In genomic region chr12:112924986-112925385, GRCh38 we compare ENCODE assay signal across 14 cellular contexts. TPM values are rescaled to one million over a fixed set of nuclear protein-coding genes. Genes with fewer than 3 reads are reported as not detected.
DNase-seq lines count a peak whose midpoint lies in the region; ATAC-seq lines count a peak whose summit lies in the region.
"Had no signal": no experiment of that assay in that cellular context is flagged by ENCODE, and none has a peak within 500 bp of the region (broad histone marks: within the 10 kb centered on the region; RNA-seq: fewer than 3 reads in every experiment).

No MANE protein-coding gene starts in this region.

- ATAC-seq in GM18861 (IDR thresholded peaks at IDR 0.05; ENCODE audit: unreplicated experiment), result peak; percentile 64
- ATAC-seq in GM21529 (IDR thresholded peaks at IDR 0.05; ENCODE audit: unreplicated experiment), result peak; percentile 70
- peak; percentile 57 for ATAC-seq in HG03521 (IDR thresholded peaks at IDR 0.05; ENCODE audit: unreplicated experiment)

- intact Hi-C loops in cardiac septum (cut with DNase I), result no loop called here

- peak overlapping the region; percentile 25 to 59 for H3K4me3 ChIP-seq in mucosa of rectum (ENCODE audit: low read length in 2 of 2)
- H3K4me3 ChIP-seq: vagina had no signal

- peaks cover 3 to 12% of the 10 kb centered on the region in 2 donors for H3K36me3 ChIP-seq in mucosa of rectum (ENCODE audit: control insufficient read depth in 2 of 2, insufficient read depth in 2 of 2, low read length in 2 of 2)

- no peaks in the 10 kb centered on the region for H3K27me3 ChIP-seq in mucosa of rectum (ENCODE audit: control insufficient read depth in 2 of 2, insufficient read depth in 2 of 2, low read length in 2 of 2)
- H3K27me3 ChIP-seq: vagina had no signal

- H3K27ac ChIP-seq in mucosa of rectum (ENCODE audit: low read depth in 2 of 2, low read length in 2 of 2), result peak overlapping the region; percentile 76 to 78
- H3K27ac ChIP-seq: vagina had no signal

- H3K9me3 ChIP-seq in mucosa of rectum (ENCODE audit: control insufficient read depth in 2 of 2, low read length in 2 of 2), result no peaks in the 10 kb centered on the region
- H3K9me3 ChIP-seq: vagina had no signal

- peaks cover 8 to 17% of the 10 kb centered on the region in 2 donors for H3K4me1 ChIP-seq in mucosa of rectum (ENCODE audit: control insufficient read depth in 2 of 2, insufficient read depth in 2 of 2, low read length in 2 of 2)
- H3K4me1 ChIP-seq: vagina had no signal

- no peak for DNase-seq in effector CD8-positive, alpha-beta T cell (lab: John Stamatoyannopoulos, UW)
- DNase-seq in cardiac septum (ENCODE audit: low spot score) (no peak), DMS 273 treated with DMSO at 0.1 percent for 48 hours (lab: John Stamatoyannopoulos, UW) (no peak)
- DNase-seq in stimulated activated CD4-positive, alpha-beta T cell treated with anti-CD3 and anti-CD28 coated beads, Interleukin-4, amount 100 ng/mL, for 4 hours, result no peak
- DNase-seq: activated effector memory CD4-positive, alpha-beta T cell treated with Interleukin-2 at 50 U/mL for 16 hours; dermis blood vessel endothelial cell; hypothalamus; NCI-H524 had no signal

- H3K9ac ChIP-seq in mucosa of rectum (ENCODE audit: low read depth in 1 of 2, low read length in 2 of 2), result peak overlapping the region in 1 of 2 donors; percentile 26

RNA-seq across cellular contexts. Expression of gene OAS3, which starts 13.3 kb away (rescaled TPM):
- total RNA-seq in cardiac septum, result 6.4 TPM

RNA-seq across cellular contexts. Expression of gene OAS1, which starts 18.2 kb away (rescaled TPM):
- 4.0 TPM for total RNA-seq in cardiac septum
- total RNA-seq: neural crest cell had no signal

RNA-seq across cellular contexts. Expression of gene OAS2, which starts 53.3 kb away (rescaled TPM):
- total RNA-seq in cardiac septum, result 6.4 TPM
- total RNA-seq: neural crest cell had no signal
